Comparison of ENCODE assay signal across 16 cellular contexts in genomic region chr2:151650456-151650855, GRCh38.
DNase-seq lines count a peak whose midpoint lies in the region; ATAC-seq, FAIRE-seq and TF ChIP-seq lines count a peak whose summit lies in the region.
"Had no signal": no experiment of that assay in that cellular context is flagged by ENCODE, and none has a peak within 500 bp of the region (broad histone marks: within the 10 kb centered on the region; RNA-seq: fewer than 3 reads in every experiment).

No MANE protein-coding gene starts in this region.

- intact Hi-C loops in K562 (cut with micrococcal nuclease) (no loop called here), Right ventricle myocardium superior (cut with DNase I) (no loop called here)

- H3K79me2 ChIP-seq in K562 (ENCODE audit: control insufficient read depth, insufficient read depth, low read length) = no peaks in the 10 kb centered on the region

- no peak for TF ChIP-seq CTCF in K562 (IDR thresholded peaks at IDR 0.05 in 2 of 3, conservative IDR thresholded peaks at IDR 0.05 in 1 of 3; ENCODE audit: insufficient read depth in 2 of 3, low read depth in 1 of 3, low read length in 3 of 3)

- no peak for DNase-seq in K562 (ENCODE audit: extremely low read depth in 1 of 4, low spot score in 3 of 4)
- no peak for DNase-seq in neuronal stem cell (ENCODE audit: low spot score)
- DNase-seq in ureter (ENCODE audit: low spot score) = no peak
- DNase-seq in Right ventricle myocardium superior = no peak
- DNase-seq in activated T-cell treated with anti-CD3 and anti-CD28 coated beads for 4 hours = no peak
- DNase-seq: C1 segment of cervical spinal cord; Calu3; CD4-positive, alpha-beta memory T cell; COR-L47; DMS79 treated with DMSO at 0.1 percent for 48 hours; GF-D8; HFFc6 had no signal

- H3K4me3 ChIP-seq in K562 = no peak overlapping the region
- no peak overlapping the region for H3K4me3 ChIP-seq in neuronal stem cell (ENCODE audit: low read length in 2 of 2)
- no peak overlapping the region for H3K4me3 ChIP-seq in skeletal muscle tissue (ENCODE audit: low read length in 3 of 3)
- H3K4me3 ChIP-seq: GM23338, HAP-1 had no signal

- no peak for FAIRE-seq in K562 (lab: Jason Lieb, UNC)
- FAIRE-seq: H54 had no signal

- H2BK5ac ChIP-seq in neuronal stem cell (ENCODE audit: low read length) = no peak overlapping the region

- CTCF ChIA-PET in K562 (lab: Yijun Ruan, JAX; ENCODE audit: low intra/inter-chr PET ratio) = no interaction called here

- TF ChIP-seq POLR2A in K562 (conservative IDR thresholded peaks at IDR 0.05) = no peak

- H3K9me1 ChIP-seq in K562 (ENCODE audit: control insufficient read depth, insufficient read depth, low read length) = no peaks in the 10 kb centered on the region

- no peak overlapping the region for H3K18ac ChIP-seq in neuronal stem cell (ENCODE audit: low read length)

- H4K20me1 ChIP-seq in K562 (replicated peaks; ENCODE audit: control insufficient read depth, insufficient read depth, low read length) = no peaks in the 10 kb centered on the region

- no peak overlapping the region for H2BK120ac ChIP-seq in neuronal stem cell (ENCODE audit: low read depth, low read length)

- ATAC-seq in K562 (no peak), Right ventricle myocardium superior (ENCODE audit: poor library complexity) (no peak)
- ATAC-seq: GM23338 had no signal

- POLR2A ChIA-PET in K562 (lab: Yijun Ruan, JAX) = interaction anchor here (0.9 to 1.8 kb wide), 2 partner anchors 20 to 115 kb away, joined by 3 to 4 read pairs; no protein-coding TSS in a partner anchor

- H4K91ac ChIP-seq in neuronal stem cell (ENCODE audit: low read depth, low read length, poor library complexity) = no peak overlapping the region

- no peaks in the 10 kb centered on the region for H3K79me1 ChIP-seq in neuronal stem cell (ENCODE audit: low read depth, low read length)

- H3K9me3 ChIP-seq in K562 (replicated peaks; ENCODE audit: control insufficient read depth, insufficient read depth, low read depth, low read length) (no peaks in the 10 kb centered on the region), neuronal stem cell (replicated peaks in 1 of 2; ENCODE audit: control insufficient read depth in 2 of 2, insufficient read depth in 1 of 2, low read depth in 1 of 2, low read length in 2 of 2) (no peaks in the 10 kb centered on the region), skeletal muscle tissue (ENCODE audit: control insufficient read depth in 3 of 3, low read length in 3 of 3) (no peaks in the 10 kb centered on the region)
- H3K9me3 ChIP-seq: HAP-1 had no signal

- TF ChIP-seq RAD21 in K562 (CRISPR knock-in tag; conservative IDR thresholded peaks at IDR 0.05 in 1 of 2, IDR thresholded peaks at IDR 0.05 in 1 of 2) = no peak

- H3K9ac ChIP-seq in K562 (ENCODE audit: insufficient read depth in 1 of 2, low read depth in 2 of 2, low read length in 2 of 2) (no peak overlapping the region), neuronal stem cell (ENCODE audit: low read depth, low read length, poor library complexity) (no peak overlapping the region), skeletal muscle tissue (ENCODE audit: low read depth in 1 of 3, low read length in 3 of 3) (no peak overlapping the region)

- 66% methylated on average over 3 of the region's 3 CpGs for WGBS in K562 (ENCODE audit: insufficient coverage, low coverage, missing lambda C conversion rate)
- WGBS in neuronal stem cell (ENCODE audit: extremely low coverage in 2 of 2, insufficient read length in 2 of 2, insufficient replicate concordance in 1 of 2), 2 donors = no CpG with 5 or more reads among the region's 3 CpGs

- no peaks in the 10 kb centered on the region for H3K27me3 ChIP-seq in K562 (ENCODE audit: control insufficient read depth in 2 of 2, insufficient read depth in 2 of 2, low read length in 2 of 2)
- no peaks in the 10 kb centered on the region for H3K27me3 ChIP-seq in neuronal stem cell (ENCODE audit: control insufficient read depth in 3 of 3, insufficient read depth in 3 of 3, low read depth in 1 of 3, low read length in 3 of 3)
- no peaks in the 10 kb centered on the region for H3K27me3 ChIP-seq in skeletal muscle tissue (ENCODE audit: control insufficient read depth in 3 of 3, insufficient read depth in 3 of 3, low read length in 3 of 3)

- 0 out of 2 replicates have a peak overlapping the region, but pooled peaks have one; percentile 15 for H2AFZ ChIP-seq in K562 (ENCODE audit: low read depth, low read length)
- H2AFZ ChIP-seq in neuronal stem cell (ENCODE audit: low read length) = peak overlapping the region; percentile 10
- H2AFZ ChIP-seq: GM23338 had no signal

- H2BK12ac ChIP-seq in neuronal stem cell (ENCODE audit: low read length) = peak overlapping the region; percentile 12

- in situ Hi-C loops in K562 (cut with MboI) = no loop called here

- H3K14ac ChIP-seq in neuronal stem cell (ENCODE audit: low read length) = no peak overlapping the region

- H3K36me3 ChIP-seq in K562 (ENCODE audit: control insufficient read depth, insufficient read depth, low read length) (no peaks in the 10 kb centered on the region), neuronal stem cell (replicated peaks in 1 of 2; ENCODE audit: control insufficient read depth in 2 of 2, insufficient read depth in 2 of 2, low read length in 2 of 2) (no peaks in the 10 kb centered on the region), skeletal muscle tissue (ENCODE audit: control insufficient read depth in 3 of 3, insufficient read depth in 3 of 3, low read length in 3 of 3) (peaks cover 43 to 85% (median 68%) of the 10 kb centered on the region in 3 donors)
- H3K36me3 ChIP-seq: HAP-1 had no signal

- H3K4me2 ChIP-seq in K562 (ENCODE audit: insufficient read depth, low read length) (no peak overlapping the region), neuronal stem cell (ENCODE audit: insufficient read depth, low read length, poor library complexity, severe bottlenecking) (no peak overlapping the region)
- H3K4me2 ChIP-seq: GM23338 had no signal

- no peak for TF ChIP-seq EP300 in K562 (IDR thresholded peaks at IDR 0.05; ENCODE audit: low read length)

- no peak overlapping the region for H2AK5ac ChIP-seq in neuronal stem cell (ENCODE audit: low read depth, low read length)

- no peak overlapping the region for H2BK15ac ChIP-seq in neuronal stem cell (ENCODE audit: low read length)

- H3K27ac ChIP-seq in K562 (ENCODE audit: extremely low read depth, low read depth, low read length) = no peak overlapping the region
- H3K27ac ChIP-seq in neuronal stem cell (replicated peaks; ENCODE audit: low read length) = no peak overlapping the region
- H3K27ac ChIP-seq in skeletal muscle tissue (ENCODE audit: low read depth, low read length) = peak overlapping the region; percentile 44

- no peak overlapping the region for H4K8ac ChIP-seq in neuronal stem cell (ENCODE audit: low read depth, low read length)

- H3K23ac ChIP-seq in neuronal stem cell (ENCODE audit: low read depth, low read length, poor library complexity) = no peak overlapping the region

- peaks cover 0 to 11% of the 10 kb centered on the region in 2 experiments; a peak in 2 of 5 replicates for H3K4me1 ChIP-seq in K562 (replicated peaks in 1 of 2; ENCODE audit: control insufficient read depth in 2 of 2, insufficient read depth in 2 of 2, low read length in 2 of 2)
- no peaks in the 10 kb centered on the region for H3K4me1 ChIP-seq in neuronal stem cell (ENCODE audit: control insufficient read depth in 2 of 2, insufficient read depth in 1 of 2, low read depth in 1 of 2, low read length in 2 of 2)
- H3K4me1 ChIP-seq in skeletal muscle tissue (ENCODE audit: control insufficient read depth in 3 of 3, insufficient read depth in 3 of 3, low read length in 3 of 3) = peaks cover 4 to 17% (median 14%) of the 10 kb centered on the region in 3 donors

- BruUV-seq in K562 (replicated peaks; lab: Mats Ljungman, UMichigan) = no TSS peak

- no peak overlapping the region for H3K4ac ChIP-seq in neuronal stem cell (ENCODE audit: low read length)

TF ChIP-seq in K562, 482 proteins besides CTCF, POLR2A, EP300 and RAD21 (continues in another document):
- TF ChIP-seq HNRNPL (IDR thresholded peaks at IDR 0.05; ENCODE audit: low read depth, low read length) (no peak), ZNF785 (CRISPR knock-in tag; IDR thresholded peaks at IDR 0.05) (no peak), ZBTB26 (CRISPR knock-in tag; IDR thresholded peaks at IDR 0.05) (no peak), XRCC4 (IDR thresholded peaks at IDR 0.05; ENCODE audit: extremely low read depth, insufficient read depth, insufficient read length) (no peak), SRSF3 (IDR thresholded peaks at IDR 0.05; ENCODE audit: insufficient read depth, low read length) (no peak), CBX5 (IDR thresholded peaks at IDR 0.05; ENCODE audit: borderline replicate concordance, low read depth) (no peak)
- TF ChIP-seq, protein P1, sequence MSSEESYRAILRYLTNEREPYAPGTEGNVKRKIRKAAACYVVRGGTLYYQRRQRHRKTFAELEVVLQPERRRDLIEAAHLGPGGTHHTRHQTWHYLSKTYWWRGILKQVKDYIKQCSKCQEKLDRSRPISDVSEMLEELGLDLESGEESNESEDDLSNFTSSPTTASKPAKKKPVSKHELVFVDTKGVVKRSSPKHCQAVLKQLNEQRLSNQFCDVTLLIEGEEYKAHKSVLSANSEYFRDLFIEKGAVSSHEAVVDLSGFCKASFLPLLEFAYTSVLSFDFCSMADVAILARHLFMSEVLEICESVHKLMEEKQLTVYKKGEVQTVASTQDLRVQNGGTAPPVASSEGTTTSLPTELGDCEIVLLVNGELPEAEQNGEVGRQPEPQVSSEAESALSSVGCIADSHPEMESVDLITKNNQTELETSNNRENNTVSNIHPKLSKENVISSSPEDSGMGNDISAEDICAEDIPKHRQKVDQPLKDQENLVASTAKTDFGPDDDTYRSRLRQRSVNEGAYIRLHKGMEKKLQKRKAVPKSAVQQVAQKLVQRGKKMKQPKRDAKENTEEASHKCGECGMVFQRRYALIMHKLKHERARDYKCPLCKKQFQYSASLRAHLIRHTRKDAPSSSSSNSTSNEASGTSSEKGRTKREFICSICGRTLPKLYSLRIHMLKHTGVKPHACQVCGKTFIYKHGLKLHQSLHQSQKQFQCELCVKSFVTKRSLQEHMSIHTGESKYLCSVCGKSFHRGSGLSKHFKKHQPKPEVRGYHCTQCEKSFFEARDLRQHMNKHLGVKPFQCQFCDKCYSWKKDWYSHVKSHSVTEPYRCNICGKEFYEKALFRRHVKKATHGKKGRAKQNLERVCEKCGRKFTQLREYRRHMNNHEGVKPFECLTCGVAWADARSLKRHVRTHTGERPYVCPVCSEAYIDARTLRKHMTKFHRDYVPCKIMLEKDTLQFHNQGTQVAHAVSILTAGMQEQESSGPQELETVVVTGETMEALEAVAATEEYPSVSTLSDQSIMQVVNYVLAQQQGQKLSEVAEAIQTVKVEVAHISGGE (CRISPR knock-in tag; IDR thresholded peaks at IDR 0.05) = no peak
